ENCODE assay signal across 11 cellular contexts in genomic region chr4:178273168-178273567, GRCh38.
"Had no signal": no experiment of that assay in that cellular context is flagged by ENCODE, and none has a peak within 500 bp of the region (broad histone marks: within the 10 kb centered on the region; RNA-seq: fewer than 3 reads in every experiment).

No MANE protein-coding gene starts in this region.

- DNase-seq: GM23248, GOT3, H7, H9, HCEC 1CT, HFFc6 had no signal

- H3K36me3 ChIP-seq: HAP-1 had no signal

- FAIRE-seq: H1, H54 had no signal

- H3K4me3 ChIP-seq: GM23248, GM23338, HAP-1 had no signal

- H3K9me3 ChIP-seq: HAP-1 had no signal

- H3K4me1 ChIP-seq: HAP-1 had no signal

- H3K4me2 ChIP-seq: GM23338 had no signal

- H3K27ac ChIP-seq: GM23248 had no signal

- H3K9ac ChIP-seq: GM23248 had no signal

- H2AFZ ChIP-seq: GM23248, GM23338 had no signal

- ATAC-seq: GM23338, HCT116 had no signal
